Comparison of ENCODE assay signal across 14 cellular contexts in genomic region chr3:16932877-16933276, GRCh38. TPM values are rescaled to one million over a fixed set of nuclear protein-coding genes. Genes with fewer than 3 reads are reported as not detected.
A peak's percentile ranks its signal among the peaks of the same experiment; 100 is the strongest.
DNase-seq lines count a peak whose midpoint lies in the region; ATAC-seq, FAIRE-seq and TF ChIP-seq lines count a peak whose summit lies in the region.
"Had no signal": no experiment of that assay in that cellular context is flagged by ENCODE, and none has a peak within 500 bp of the region (broad histone marks: within the 10 kb centered on the region; RNA-seq: fewer than 3 reads in every experiment).

No MANE protein-coding gene starts in this region.

- peaks cover 5% of the 10 kb centered on the region for H3K36me3 Mint-ChIP-seq in type B pancreatic cell

- no peak overlapping the region for H3K27ac ChIP-seq in left lung
- H3K27ac ChIP-seq: sigmoid colon had no signal

- no peaks in the 10 kb centered on the region for H3K9me3 Mint-ChIP-seq in type B pancreatic cell
- H3K9me3 Mint-ChIP-seq: T-helper 1 cell treated with Interleukin-12 subunit alpha and Interleukin-12 subunit beta and Interleukin-4 antibody, amounts not matched to agents 30 μg/mL and 1 μg/mL, for 36 hours had no signal

- no peaks in the 10 kb centered on the region for H3K27me3 ChIP-seq in left lung
- H3K27me3 ChIP-seq: sigmoid colon, testis had no signal

- peaks cover 0 to 27% of the 10 kb centered on the region in 2 donors for H3K4me1 ChIP-seq in left lung
- H3K4me1 ChIP-seq: sigmoid colon had no signal

- DNase-seq in left lung, result no peak
- DNase-seq in type B pancreatic cell (ENCODE audit: extremely low spot score, unreplicated experiment), result no peak
- DNase-seq in urothelium cell line (ENCODE audit: low spot score), result no peak
- no peak for DNase-seq in NCI-H1092 treated with DMSO at 0.1 percent for 48 hours (lab: John Stamatoyannopoulos, UW)
- DNase-seq: COR-L47, NCI-H2171, sigmoid colon, testis had no signal

- no peak overlapping the region for H3K4me3 ChIP-seq in left lung
- H3K4me3 ChIP-seq: K562, sigmoid colon, testis had no signal

- H3K36me3 ChIP-seq in left lung, result no peaks in the 10 kb centered on the region
- H3K36me3 ChIP-seq: sigmoid colon had no signal

- no peaks in the 10 kb centered on the region for H3K4me1 Mint-ChIP-seq in type B pancreatic cell (ENCODE audit: unreplicated experiment)

- ATAC-seq in GM18517 (IDR thresholded peaks at IDR 0.05; ENCODE audit: unreplicated experiment) (peak; percentile 66), GM21447 (IDR thresholded peaks at IDR 0.05; ENCODE audit: unreplicated experiment) (peak; percentile 65), HG03354 (IDR thresholded peaks at IDR 0.05; ENCODE audit: poor library complexity, severe bottlenecking, unreplicated experiment) (peak; percentile 81), left lung (peak; percentile 42)
- ATAC-seq: K562 had no signal

- H3K27ac Mint-ChIP-seq in type B pancreatic cell, result no peak overlapping the region
- H3K27ac Mint-ChIP-seq: T-helper 1 cell treated with Interleukin-12 subunit alpha and Interleukin-12 subunit beta and Interleukin-4 antibody, amounts not matched to agents 30 μg/mL and 1 μg/mL, for 36 hours had no signal

- no peak for TF ChIP-seq CTCF in left lung (IDR thresholded peaks at IDR 0.05)
- no peak for TF ChIP-seq CTCF in type B pancreatic cell (conservative IDR thresholded peaks at IDR 0.05)

- H3K9me3 ChIP-seq in left lung, result no peaks in the 10 kb centered on the region
- H3K9me3 ChIP-seq: sigmoid colon, testis had no signal

- FAIRE-seq in urothelium cell line (lab: Jason Lieb, UNC), result no peak
- FAIRE-seq: astrocyte, K562 had no signal

- H3K27me3 Mint-ChIP-seq in type B pancreatic cell, result peaks cover 19% of the 10 kb centered on the region

- no peak overlapping the region for H3K4me3 Mint-ChIP-seq in type B pancreatic cell
- H3K4me3 Mint-ChIP-seq: T-helper 1 cell treated with Interleukin-12 subunit alpha and Interleukin-12 subunit beta and Interleukin-4 antibody, amounts not matched to agents 30 μg/mL and 1 μg/mL, for 36 hours had no signal

- intact Hi-C loops in left lung (cut with DNase I), result no loop called here

RNA-seq across cellular contexts. Expression of gene PLCL2, which starts 48.1 kb away (rescaled TPM):
- total RNA-seq in left lung (10 to 100 TPM in 1 of 2 donors, 1 to 10 TPM in 1; 7.8 to 10.1 TPM), type B pancreatic cell (ENCODE audit: low replicate concordance) (6.5 and 10.6 TPM in 2 replicates)
